In the genomic region with DNA sequence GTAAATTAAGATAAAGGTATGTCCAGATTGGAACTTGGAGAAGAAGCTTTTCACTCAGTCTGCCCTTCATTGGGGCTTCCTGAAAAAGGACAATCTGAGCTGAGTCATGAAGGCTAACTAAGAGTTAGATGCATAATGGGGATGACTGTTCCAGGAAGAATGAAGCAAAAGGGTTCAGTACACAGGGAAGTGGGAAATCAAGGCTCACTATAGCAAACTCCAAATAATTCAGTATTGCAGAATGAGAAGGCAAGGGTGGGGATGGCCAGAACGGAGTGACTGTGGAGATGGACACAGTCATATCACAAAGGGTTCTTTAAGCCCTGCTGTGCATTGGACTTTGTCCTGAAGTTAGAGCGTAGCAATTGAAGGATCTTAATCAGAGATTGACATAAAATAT, we compare ENCODE assay signal across 22 cellular contexts.
DNase-seq lines count a peak whose midpoint lies in the region; TF ChIP-seq lines count a peak whose summit lies in the region.
"Had no signal": no experiment of that assay in that cellular context is flagged by ENCODE, and none has a peak within 500 bp of the region (broad histone marks: within the 10 kb centered on the region; RNA-seq: fewer than 3 reads in every experiment).

No MANE protein-coding gene starts in this region.

- peak; percentile 83 for DNase-seq in EH (ENCODE audit: low read depth)
- peak; percentile 41 for DNase-seq in RKO (ENCODE audit: low spot score)
- peak; percentile 78 for DNase-seq in epithelial cell of esophagus (ENCODE audit: low read depth)
- DNase-seq in mesenchymal stem cell: peak; percentile 55
- no peak for DNase-seq in mesenteric fat pad (ENCODE audit: low spot score)
- no peak for DNase-seq in inferior parietal cortex (ENCODE audit: extremely low spot score)
- DNase-seq in NAMALWA (ENCODE audit: low spot score): no peak
- no peak for DNase-seq in neural progenitor cell (ENCODE audit: low spot score)
- DNase-seq: amygdala; CD4-positive, CD25-positive, alpha-beta regulatory T cell; effector CD4-positive, alpha-beta T cell; GF-D8; hippocampal formation; lower lobe of right lung; MM.1S; NCI-H2081 treated with DMSO at 0.1 percent for 48 hours; NCI-H774; Right ventricle myocardium superior; stimulated activated naive CD4-positive, alpha-beta T cell treated with Interleukin-2 at 50 U/mL for 16 hours; T1000; uterus had no signal

- no peak overlapping the region for H3K4me2 ChIP-seq in mesenchymal stem cell (ENCODE audit: low read length, poor library complexity, severe bottlenecking)
- no peak overlapping the region for H3K4me2 ChIP-seq in neural progenitor cell

- H3K4me1 ChIP-seq in mesenchymal stem cell (ENCODE audit: control insufficient read depth, insufficient read depth, low read depth, low read length) (no peaks in the 10 kb centered on the region), neural progenitor cell (no peaks in the 10 kb centered on the region)
- H3K4me1 ChIP-seq: uterus had no signal

- no peak overlapping the region for H3K14ac ChIP-seq in mesenchymal stem cell (ENCODE audit: low read length in 2 of 2)

- no peak overlapping the region for H3K4ac ChIP-seq in mesenchymal stem cell (ENCODE audit: low read depth in 1 of 2, low read length in 2 of 2)

- H3K9me3 ChIP-seq in mesenchymal stem cell (ENCODE audit: control insufficient read depth, low read length): no peaks in the 10 kb centered on the region
- no peaks in the 10 kb centered on the region for H3K9me3 ChIP-seq in neural progenitor cell (ENCODE audit: low read depth)
- H3K9me3 ChIP-seq: lower lobe of right lung, uterus had no signal

- no peak overlapping the region for H2BK5ac ChIP-seq in mesenchymal stem cell (ENCODE audit: low read depth, low read length, poor library complexity, severe bottlenecking)

- H3K36me3 Mint-ChIP-seq in neural progenitor cell: no peaks in the 10 kb centered on the region

- peak overlapping the region; percentile 73 for H2BK120ac ChIP-seq in mesenchymal stem cell (ENCODE audit: low read depth, low read length)

- H3K4me3 Mint-ChIP-seq in neural progenitor cell: no peak overlapping the region
- H3K4me3 Mint-ChIP-seq: CD4-positive, CD25-positive, alpha-beta regulatory T cell; neural crest cell had no signal

- H4K8ac ChIP-seq in mesenchymal stem cell (ENCODE audit: low read length): no peak overlapping the region

- peak overlapping the region in 1 of 2 experiments; percentile 54 for H3K18ac ChIP-seq in mesenchymal stem cell (ENCODE audit: low read depth in 1 of 2, low read length in 2 of 2)

- no peaks in the 10 kb centered on the region for H3K79me1 ChIP-seq in mesenchymal stem cell (replicated peaks; ENCODE audit: low read length, poor library complexity, severe bottlenecking)

- H3K4me1 Mint-ChIP-seq in neural progenitor cell: no peaks in the 10 kb centered on the region
- H3K4me1 Mint-ChIP-seq: CD4-positive, CD25-positive, alpha-beta regulatory T cell; neural crest cell had no signal

- no peaks in the 10 kb centered on the region for H3K27me3 ChIP-seq in mesenchymal stem cell (ENCODE audit: control insufficient read depth in 1 of 2, insufficient read depth in 1 of 2, low read length in 2 of 2)
- no peaks in the 10 kb centered on the region for H3K27me3 ChIP-seq in neural progenitor cell
- H3K27me3 ChIP-seq: uterus had no signal

- no peak overlapping the region for H2BK12ac ChIP-seq in mesenchymal stem cell (ENCODE audit: low read length in 2 of 2)

- H3K79me2 ChIP-seq in neural progenitor cell (ENCODE audit: low read depth): no peaks in the 10 kb centered on the region

- no peak overlapping the region for H3K4me3 ChIP-seq in epithelial cell of esophagus (ENCODE audit: low read length)
- H3K4me3 ChIP-seq in mesenchymal stem cell (ENCODE audit: insufficient read depth in 1 of 2, low read depth in 1 of 2, low read length in 2 of 2): no peak overlapping the region
- H3K4me3 ChIP-seq in neural progenitor cell: no peak overlapping the region
- H3K4me3 ChIP-seq: lower lobe of right lung, uterus had no signal

- H3K9me3 Mint-ChIP-seq in neural progenitor cell: peaks cover 5% of the 10 kb centered on the region

- no peak overlapping the region for H2BK15ac ChIP-seq in mesenchymal stem cell (ENCODE audit: low read depth, poor library complexity, severe bottlenecking)

- TF ChIP-seq CTCF in epithelial cell of esophagus (IDR thresholded peaks at IDR 0.05; ENCODE audit: insufficient read depth, low read depth, low read length, missing control alignments) (no peak), neural progenitor cell (IDR thresholded peaks at IDR 0.05) (no peak)

- no peak overlapping the region for H4K91ac ChIP-seq in mesenchymal stem cell (ENCODE audit: low read length)

- H2AK5ac ChIP-seq in mesenchymal stem cell (ENCODE audit: low read length, severe bottlenecking): no peak overlapping the region

- no peak overlapping the region for H2AFZ ChIP-seq in mesenchymal stem cell (ENCODE audit: low read depth, low read length)
- H2AFZ ChIP-seq in neural progenitor cell (replicated peaks): no peak overlapping the region

- no peaks in the 10 kb centered on the region for H3K36me3 ChIP-seq in mesenchymal stem cell (ENCODE audit: control insufficient read depth in 1 of 2, insufficient read depth in 2 of 2, low read depth in 1 of 2, low read length in 2 of 2)
- no peaks in the 10 kb centered on the region for H3K36me3 ChIP-seq in neural progenitor cell
- H3K36me3 ChIP-seq: lower lobe of right lung, uterus had no signal

- H3K9ac ChIP-seq in mesenchymal stem cell (ENCODE audit: low read length) (peak overlapping the region; percentile 22), neural progenitor cell (no peak overlapping the region)

- H3K27ac ChIP-seq in mesenchymal stem cell (ENCODE audit: low read length, poor library complexity, severe bottlenecking) (no peak overlapping the region), neural progenitor cell (no peak overlapping the region)
- H3K27ac ChIP-seq: lower lobe of right lung, uterus had no signal

- no peaks in the 10 kb centered on the region for H4K20me1 ChIP-seq in neural progenitor cell (ENCODE audit: low read depth)

- H3K27ac Mint-ChIP-seq in neural progenitor cell: no peak overlapping the region
- H3K27ac Mint-ChIP-seq: CD4-positive, CD25-positive, alpha-beta regulatory T cell had no signal

- H3K23ac ChIP-seq in mesenchymal stem cell (ENCODE audit: low read length in 2 of 2): no peak overlapping the region

- H3F3A ChIP-seq in neural progenitor cell (ENCODE audit: low read depth): no peaks in the 10 kb centered on the region

- H3K27me3 Mint-ChIP-seq in neural progenitor cell (ENCODE audit: insufficient read depth, low read depth): no peaks in the 10 kb centered on the region
- H3K27me3 Mint-ChIP-seq: CD4-positive, CD25-positive, alpha-beta regulatory T cell had no signal

- WGBS in mesenchymal stem cell: 47% methylated on average over 1 of the region's 2 CpGs

Comparison
In these comparisons a context has a peak if more than half of its experiments do, and no peak if none do; other contexts are left out.
1. DNase-seq: peak in EH (single experiment), RKO (single experiment), epithelial cell of esophagus (single experiment) and mesenchymal stem cell (single experiment); none in mesenteric fat pad (single experiment), inferior parietal cortex (single experiment), NAMALWA (single experiment) and neural progenitor cell (single experiment).